15 cellular contexts compared by ENCODE assay signal in genomic region chr6:124040655-124041054, GRCh38.
DNase-seq lines count a peak whose midpoint lies in the region; ATAC-seq and TF ChIP-seq lines count a peak whose summit lies in the region.
"Had no signal": no experiment of that assay in that cellular context is flagged by ENCODE, and none has a peak within 500 bp of the region (broad histone marks: within the 10 kb centered on the region; RNA-seq: fewer than 3 reads in every experiment).

No MANE protein-coding gene starts in this region.

- no TSS peak for BruUV-seq in Caco-2 (replicated peaks; lab: Mats Ljungman, UMichigan)

- in situ Hi-C loops in HAP-1 (cut with MboI; ENCODE audit: low sequenced_read_pairs), result no loop called here

- no peaks in the 10 kb centered on the region; the same call in none of the 2 replicates for H3K27me3 ChIP-seq in HAP-1 (ENCODE audit: low read depth)
- H3K27me3 ChIP-seq in Caco-2 (replicated peaks; ENCODE audit: control insufficient read depth, insufficient read depth, low read length), result no peaks in the 10 kb centered on the region

- no peak overlapping the region for H3K4me3 ChIP-seq in HAP-1
- H3K4me3 ChIP-seq in Caco-2 (ENCODE audit: low read depth, low read length), result no peak overlapping the region

- H3K27ac Mint-ChIP-seq in Caco-2 (ENCODE audit: unreplicated experiment), result no peak overlapping the region
- H3K27ac Mint-ChIP-seq: activated CD4-positive, alpha-beta memory T cell treated with anti-CD3 and anti-CD28 coated beads, Interleukin-2, amount 10 ng/mL, durations not matched to agents 7 days and 5 days; CD8-positive, alpha-beta memory T cell; naive thymus-derived CD8-positive, alpha-beta T cell; stimulated activated effector memory CD8-positive, alpha-beta T cell treated with anti-CD3 and anti-CD28 coated beads, Interleukin-12 subunit alpha, Interleukin-12 subunit beta, amount 100 ng/mL, for 72 hours had no signal

- H3K36me3 Mint-ChIP-seq in Caco-2 (ENCODE audit: insufficient read depth, unreplicated experiment), result no peaks in the 10 kb centered on the region
- H3K36me3 Mint-ChIP-seq: CD8-positive, alpha-beta memory T cell; naive thymus-derived CD8-positive, alpha-beta T cell; stimulated activated effector memory CD8-positive, alpha-beta T cell treated with anti-CD3 and anti-CD28 coated beads, Interleukin-12 subunit alpha, Interleukin-12 subunit beta, amount 100 ng/mL, for 72 hours had no signal

- intact Hi-C loops in Caco-2 (cut with micrococcal nuclease; ENCODE audit: unreplicated experiment), result no loop called here

- H3K4me3 Mint-ChIP-seq in Caco-2 (ENCODE audit: unreplicated experiment), result no peak overlapping the region
- H3K4me3 Mint-ChIP-seq: activated CD4-positive, alpha-beta memory T cell treated with anti-CD3 and anti-CD28 coated beads, Interleukin-2, amount 10 ng/mL, durations not matched to agents 7 days and 5 days; CD8-positive, alpha-beta memory T cell; naive thymus-derived CD8-positive, alpha-beta T cell; stimulated activated effector memory CD8-positive, alpha-beta T cell treated with anti-CD3 and anti-CD28 coated beads, Interleukin-12 subunit alpha, Interleukin-12 subunit beta, amount 100 ng/mL, for 72 hours had no signal

- no peak for TF ChIP-seq CTCF in Caco-2 (IDR thresholded peaks at IDR 0.05; ENCODE audit: insufficient read depth in 1 of 2, low read depth in 1 of 2, low read length in 1 of 2, severe bottlenecking in 1 of 2, unreplicated experiment in 1 of 2)

- H3K27me3 Mint-ChIP-seq in Caco-2 (ENCODE audit: insufficient read depth, unreplicated experiment), result no peaks in the 10 kb centered on the region
- H3K27me3 Mint-ChIP-seq: activated CD4-positive, alpha-beta memory T cell treated with anti-CD3 and anti-CD28 coated beads, Interleukin-2, amount 10 ng/mL, durations not matched to agents 7 days and 5 days; CD8-positive, alpha-beta memory T cell; naive thymus-derived CD8-positive, alpha-beta T cell had no signal

- H3K36me3 ChIP-seq in HAP-1 (replicated peaks) (no peaks in the 10 kb centered on the region), Caco-2 (ENCODE audit: control insufficient read depth, insufficient read depth, low read length) (no peaks in the 10 kb centered on the region)

- POLR2A ChIA-PET in Caco-2 (lab: Charles Lee), result no interaction called here

- no peaks in the 10 kb centered on the region for H3K9me3 Mint-ChIP-seq in Caco-2 (ENCODE audit: unreplicated experiment)
- H3K9me3 Mint-ChIP-seq: activated CD4-positive, alpha-beta memory T cell treated with anti-CD3 and anti-CD28 coated beads, Interleukin-2, amount 10 ng/mL, durations not matched to agents 7 days and 5 days; stimulated activated effector memory CD8-positive, alpha-beta T cell treated with anti-CD3 and anti-CD28 coated beads, Interleukin-12 subunit alpha, Interleukin-12 subunit beta, amount 100 ng/mL, for 72 hours had no signal

- H3K9me3 ChIP-seq in HAP-1, result no peaks in the 10 kb centered on the region
- H3K9me3 ChIP-seq in Caco-2, result no peaks in the 10 kb centered on the region

- peak; percentile 96 for ATAC-seq in GM18867 (IDR thresholded peaks at IDR 0.05; ENCODE audit: unreplicated experiment)
- peak; percentile 91 for ATAC-seq in GM21619 (IDR thresholded peaks at IDR 0.05; ENCODE audit: unreplicated experiment)
- ATAC-seq in HG03139 (IDR thresholded peaks at IDR 0.05; ENCODE audit: unreplicated experiment), result peak; percentile 89
- ATAC-seq: naive thymus-derived CD8-positive, alpha-beta T cell; SK-N-SH treated with all-trans-retinoic acid at 6 μM for 48 hours; stimulated activated effector memory CD8-positive, alpha-beta T cell treated with anti-CD3 and anti-CD28 coated beads, Interleukin-12 subunit alpha, Interleukin-12 subunit beta, amount 100 ng/mL, for 72 hours had no signal

- CTCF ChIA-PET in Caco-2 (lab: Charles Lee), result no interaction called here

- H3K4me1 ChIP-seq in HAP-1 (no peaks in the 10 kb centered on the region), Caco-2 (0 out of 2 replicates have a peak, but pooled peaks cover 5% of the 10 kb centered on the region)

- DNase-seq in OCI-M1 (lab: John Stamatoyannopoulos, UW) (peak; percentile 17), ecto neural progenitor cell (ENCODE audit: low spot score) (no peak), HAP-1 (ENCODE audit: low spot score in 2 of 2) (no peak), Caco-2 (no peak), NCI-H2107 treated with DMSO at 0.1 percent for 48 hours (lab: John Stamatoyannopoulos, UW; ENCODE audit: unreplicated experiment) (no peak)
- DNase-seq: activated CD4-positive, alpha-beta memory T cell treated with anti-CD3 and anti-CD28 coated beads, Interleukin-2, amount 10 ng/mL, durations not matched to agents 7 days and 5 days; CD8-positive, alpha-beta memory T cell; naive thymus-derived CD8-positive, alpha-beta T cell; NCI-H2029; small intestine had no signal

- peaks cover 5% of the 10 kb centered on the region for H3K4me1 Mint-ChIP-seq in Caco-2 (ENCODE audit: low read depth, unreplicated experiment)
- H3K4me1 Mint-ChIP-seq: CD8-positive, alpha-beta memory T cell; naive thymus-derived CD8-positive, alpha-beta T cell; stimulated activated effector memory CD8-positive, alpha-beta T cell treated with anti-CD3 and anti-CD28 coated beads, Interleukin-12 subunit alpha, Interleukin-12 subunit beta, amount 100 ng/mL, for 72 hours had no signal
